27 cellular contexts compared by ENCODE assay signal in the genomic region with DNA sequence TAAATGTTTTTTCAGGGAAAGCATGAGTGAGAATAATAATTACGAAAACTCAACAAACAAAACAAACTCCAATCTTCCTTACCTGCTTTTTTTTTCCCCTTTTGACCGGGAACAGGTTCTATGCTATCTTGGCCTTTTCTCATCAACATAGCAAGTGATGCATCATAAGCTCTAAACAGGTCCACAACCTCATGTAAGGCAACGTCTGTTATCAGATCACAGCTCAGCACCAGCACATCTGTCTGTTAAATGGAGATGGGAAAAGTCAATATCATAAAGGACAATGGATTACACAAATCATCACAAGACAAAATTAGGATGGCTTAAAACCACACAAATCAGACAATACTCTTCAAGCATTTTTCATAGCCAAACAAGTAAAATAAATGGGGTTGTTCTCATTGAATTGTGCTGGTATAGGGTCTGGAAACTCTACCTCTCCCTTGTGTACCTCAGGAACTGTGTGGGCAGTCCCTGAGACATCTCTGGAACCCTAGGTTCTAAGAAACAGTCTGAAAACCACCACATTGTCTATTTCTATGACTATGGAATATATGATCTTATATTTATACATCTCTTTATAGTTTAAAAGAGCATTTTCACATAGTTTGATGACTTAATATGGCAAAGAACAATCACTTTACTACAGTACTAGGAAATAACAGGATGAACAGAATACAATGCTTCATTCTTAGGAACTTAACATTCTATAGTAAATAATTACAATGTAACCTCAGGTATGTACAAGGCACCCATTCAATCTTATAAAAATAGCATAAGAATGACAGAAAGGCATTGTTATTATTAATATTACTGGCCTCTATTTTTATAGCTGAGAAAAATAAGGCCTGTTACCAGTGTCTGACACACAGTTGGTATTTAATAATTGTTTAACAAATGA. TPM values are rescaled to one million over a fixed set of nuclear protein-coding genes. Genes with fewer than 3 reads are reported as not detected.
DNase-seq lines count a peak whose midpoint lies in the region; ATAC-seq and TF ChIP-seq lines count a peak whose summit lies in the region.
"Had no signal": no experiment of that assay in that cellular context is flagged by ENCODE, and none has a peak within 500 bp of the region (broad histone marks: within the 10 kb centered on the region; RNA-seq: fewer than 3 reads in every experiment).

No MANE protein-coding gene starts in this region.

- H3K4me1 ChIP-seq in SK-N-SH (ENCODE audit: control insufficient read depth in 1 of 2, insufficient read depth in 2 of 2, low read depth in 1 of 2, low read length in 1 of 2), result peaks cover 0 to 9% of the 10 kb centered on the region in 2 experiments; a peak in 2 of 4 replicates
- H3K4me1 ChIP-seq in naive thymus-derived CD4-positive, alpha-beta T cell (ENCODE audit: control insufficient read depth in 2 of 2, insufficient read depth in 2 of 2, low read length in 2 of 2), result no peaks in the 10 kb centered on the region

- no peak overlapping the region for H3K4me2 ChIP-seq in SK-N-SH
- H3K4me2 ChIP-seq: BLaER1, GM23338 had no signal

- H3K36me3 Mint-ChIP-seq in activated naive CD8-positive, alpha-beta T cell, result peaks cover 16% of the 10 kb centered on the region
- H3K36me3 Mint-ChIP-seq in naive thymus-derived CD4-positive, alpha-beta T cell, result peaks cover 0 to 26% (median 15%) of the 10 kb centered on the region in 5 donors

- H3K79me2 ChIP-seq in SK-N-SH (ENCODE audit: insufficient read depth), result 0 out of 2 replicates have a peak, but pooled peaks cover 4% of the 10 kb centered on the region

- peak overlapping the region; percentile 7 to 37; a peak in 2 of 4 replicates for H3K27ac ChIP-seq in SK-N-SH (ENCODE audit: low read depth in 2 of 2, low read length in 1 of 2)
- no peak overlapping the region for H3K27ac ChIP-seq in naive thymus-derived CD4-positive, alpha-beta T cell (ENCODE audit: low read depth, low read length)
- H3K27ac ChIP-seq: ascending aorta, BLaER1, epithelial cell of prostate, heart right ventricle, upper lobe of left lung had no signal

- TF ChIP-seq EP300 in SK-N-SH (IDR thresholded peaks at IDR 0.05; ENCODE audit: borderline replicate concordance in 1 of 2, low read depth in 1 of 2, low read length in 1 of 2), result no peak

- peaks cover 10% of the 10 kb centered on the region for H3K4me1 Mint-ChIP-seq in activated naive CD8-positive, alpha-beta T cell (ENCODE audit: low read depth)
- H3K4me1 Mint-ChIP-seq in naive thymus-derived CD4-positive, alpha-beta T cell, result peaks cover 0 to 8% (median 2%) of the 10 kb centered on the region in 7 donors
- H3K4me1 Mint-ChIP-seq: central memory CD8-positive, alpha-beta T cell; GM23338; WTC11 had no signal

- peaks cover 11% of the 10 kb centered on the region for H3F3A ChIP-seq in SK-N-SH (replicated peaks; ENCODE audit: insufficient read depth)

- ATAC-seq in SK-N-SH treated with all-trans-retinoic acid at 6 μM for 48 hours, result no peak
- ATAC-seq in naive thymus-derived CD4-positive, alpha-beta T cell, result no peak
- ATAC-seq: activated CD8-positive, alpha-beta memory T cell treated with anti-CD3 and anti-CD28 coated beads, Interleukin-2, amount 10 ng/mL, durations not matched to agents 7 days and 5 days; GM23338; heart right ventricle; left cardiac atrium; WTC11 had no signal

- TF ChIP-seq RAD21 in SK-N-SH (IDR thresholded peaks at IDR 0.05; ENCODE audit: low read length), result no peak

- no peaks in the 10 kb centered on the region for H3K9me2 ChIP-seq in SK-N-SH

- WGBS in SK-N-SH (ENCODE audit: low lambda C conversion rate), result 80% methylated on average over 3 of the region's 3 CpGs

- no peaks in the 10 kb centered on the region for H3K9me3 ChIP-seq in SK-N-SH
- no peaks in the 10 kb centered on the region for H3K9me3 ChIP-seq in naive thymus-derived CD4-positive, alpha-beta T cell (ENCODE audit: control insufficient read depth in 2 of 3, low read length in 3 of 3)
- H3K9me3 ChIP-seq: ascending aorta, BLaER1, Caco-2, heart right ventricle, upper lobe of left lung had no signal

- H4K20me1 ChIP-seq in SK-N-SH (ENCODE audit: insufficient read depth), result no peaks in the 10 kb centered on the region
- H4K20me1 ChIP-seq: BLaER1 had no signal

- no peak overlapping the region for H3K4me3 ChIP-seq in SK-N-SH (ENCODE audit: low read depth in 2 of 2, low read length in 1 of 2)
- no peak overlapping the region for H3K4me3 ChIP-seq in naive thymus-derived CD4-positive, alpha-beta T cell (ENCODE audit: low read length)
- H3K4me3 ChIP-seq: ascending aorta, BLaER1, GM23338, heart right ventricle, upper lobe of left lung had no signal

- peak; percentile 47 for DNase-seq in SK-N-SH
- peak; percentile 25 for DNase-seq in stimulated activated CD4-positive, alpha-beta T cell treated with anti-CD3 and anti-CD28 coated beads, Interleukin-15, amount 100 ng/mL, for 24 hours
- no peak for DNase-seq in stimulated activated CD4-positive, alpha-beta T cell treated with anti-CD3 and anti-CD28 coated beads, Interleukin-12 subunit alpha, Interleukin-12 subunit beta, amount 100 ng/mL, for 4 hours
- DNase-seq in NCI-H2081 treated with DMSO at 0.1 percent for 48 hours (lab: John Stamatoyannopoulos, UW), result no peak
- DNase-seq in naive thymus-derived CD4-positive, alpha-beta T cell, result no peak
- DNase-seq in NCI-H1105 treated with DMSO at 0.1 percent for 48 hours (lab: John Stamatoyannopoulos, UW), result no peak
- DNase-seq: ACHN; activated CD8-positive, alpha-beta memory T cell treated with anti-CD3 and anti-CD28 coated beads, Interleukin-2, amount 10 ng/mL, durations not matched to agents 7 days and 5 days; Caco-2; heart right ventricle; Kasumi-1; left cardiac atrium; mesendoderm; NCI-H2107; NCI-H510A; nucleus accumbens; RPMI8226; T1000; upper lobe of left lung had no signal

- H3K27me3 Mint-ChIP-seq in activated naive CD8-positive, alpha-beta T cell, result no peaks in the 10 kb centered on the region
- no peaks in the 10 kb centered on the region for H3K27me3 Mint-ChIP-seq in naive thymus-derived CD4-positive, alpha-beta T cell
- H3K27me3 Mint-ChIP-seq: activated CD8-positive, alpha-beta memory T cell treated with anti-CD3 and anti-CD28 coated beads, Interleukin-2, amount 10 ng/mL, durations not matched to agents 7 days and 5 days; central memory CD8-positive, alpha-beta T cell had no signal

- CTCF ChIA-PET in SK-N-SH (lab: Yijun Ruan, JAX), result no interaction called here
- CTCF ChIA-PET in naive thymus-derived CD4-positive, alpha-beta T cell (lab: Charles Lee), result no interaction called here

- no peaks in the 10 kb centered on the region for H3K36me3 ChIP-seq in SK-N-SH (replicated peaks in 1 of 2; ENCODE audit: control insufficient read depth in 1 of 2, insufficient read depth in 2 of 2, low read length in 1 of 2)
- peaks cover 0 to 6% (median 3%) of the 10 kb centered on the region in 3 experiments for H3K36me3 ChIP-seq in naive thymus-derived CD4-positive, alpha-beta T cell (ENCODE audit: control insufficient read depth in 2 of 3, insufficient read depth in 3 of 3, low read length in 3 of 3)

- H2AFZ ChIP-seq in SK-N-SH (ENCODE audit: low read depth), result no peak overlapping the region
- H2AFZ ChIP-seq: GM23338 had no signal

- no peak overlapping the region for H3K9ac ChIP-seq in SK-N-SH
- H3K9ac ChIP-seq: BLaER1 had no signal

- peak overlapping the region; percentile 24 for H3K27ac Mint-ChIP-seq in activated naive CD8-positive, alpha-beta T cell
- H3K27ac Mint-ChIP-seq in naive thymus-derived CD4-positive, alpha-beta T cell, result peak overlapping the region in 2 of 9 donors; percentile 15 to 42
- H3K27ac Mint-ChIP-seq: activated CD8-positive, alpha-beta memory T cell treated with anti-CD3 and anti-CD28 coated beads, Interleukin-2, amount 10 ng/mL, durations not matched to agents 7 days and 5 days; GM23338; WTC11 had no signal

- H3K9me3 Mint-ChIP-seq in activated naive CD8-positive, alpha-beta T cell (ENCODE audit: low read depth), result no peaks in the 10 kb centered on the region
- H3K9me3 Mint-ChIP-seq in naive thymus-derived CD4-positive, alpha-beta T cell, result no peaks in the 10 kb centered on the region
- H3K9me3 Mint-ChIP-seq: central memory CD8-positive, alpha-beta T cell; GM23338; WTC11 had no signal

- H3K4me3 Mint-ChIP-seq in activated naive CD8-positive, alpha-beta T cell, result no peak overlapping the region
- H3K4me3 Mint-ChIP-seq in naive thymus-derived CD4-positive, alpha-beta T cell, result no peak overlapping the region
- H3K4me3 Mint-ChIP-seq: activated CD8-positive, alpha-beta memory T cell treated with anti-CD3 and anti-CD28 coated beads, Interleukin-2, amount 10 ng/mL, durations not matched to agents 7 days and 5 days; central memory CD8-positive, alpha-beta T cell; GM23338; WTC11 had no signal

- intact Hi-C loops in naive thymus-derived CD4-positive, alpha-beta T cell (cut with micrococcal nuclease), result no loop called here

- no peaks in the 10 kb centered on the region for H3K27me3 ChIP-seq in SK-N-SH (ENCODE audit: insufficient read depth)
- no peaks in the 10 kb centered on the region for H3K27me3 ChIP-seq in naive thymus-derived CD4-positive, alpha-beta T cell (ENCODE audit: control insufficient read depth in 2 of 2, insufficient read depth in 2 of 2, low read length in 2 of 2)
- H3K27me3 ChIP-seq: ascending aorta, BLaER1, heart right ventricle, upper lobe of left lung had no signal

- no peak for TF ChIP-seq CTCF in SK-N-SH (IDR thresholded peaks at IDR 0.05)

- POLR2A ChIA-PET in SK-N-SH (lab: Yijun Ruan, JAX), result no interaction called here
- POLR2A ChIA-PET in naive thymus-derived CD4-positive, alpha-beta T cell (lab: Charles Lee), result no interaction called here

TF ChIP-seq in SK-N-SH, 30 proteins besides CTCF, POLR2A, EP300 and RAD21:
- peak; percentile 80 for TF ChIP-seq GATA2 (CRISPR knock-in tag; IDR thresholded peaks at IDR 0.05)
- TF ChIP-seq TCF12 (IDR thresholded peaks at IDR 0.05), result no peak

TF ChIP-seq in SK-N-SH treated with all-trans-retinoic acid at 6 μM for 48 hours, 23 proteins besides CTCF, POLR2A, EP300 and RAD21 (continues in another document):
- TF ChIP-seq ESRRG (CRISPR knock-in tag; IDR thresholded peaks at IDR 0.05), result no peak
- no peak for TF ChIP-seq GLIS3 (CRISPR knock-in tag; IDR thresholded peaks at IDR 0.05)
- TF ChIP-seq ZC3H10 (CRISPR knock-in tag; IDR thresholded peaks at IDR 0.05), result no peak

RNA-seq across cellular contexts. Expression of a gene that starts 44.7 kb away (rescaled TPM):
- 21.3 and 24.8 TPM in 2 replicates for polyA plus RNA-seq in SK-N-SH (2012; rRNA removed)
- polyA plus RNA-seq in SK-N-SH (2012; cell fraction: cytosol; rRNA removed), result 29.3 and 31.5 TPM in 2 replicates
- 11.6 and 15.9 TPM in 2 replicates for polyA plus RNA-seq in SK-N-SH (2012; cell fraction: nucleus; rRNA removed)
- 10 to 100 TPM; 13.0 to 29.0 (median 17.8) TPM for total RNA-seq in naive thymus-derived CD4-positive, alpha-beta T cell
- 10 to 100 TPM; 19.4 to 32.0 TPM for polyA plus RNA-seq in naive thymus-derived CD4-positive, alpha-beta T cell

Comparison
In these comparisons a context has a peak if more than half of its experiments do, and no peak if none do; other contexts are left out.
1. DNase-seq: peak in SK-N-SH (single experiment) and stimulated activated CD4-positive, alpha-beta T cell treated with anti-CD3 and anti-CD28 coated beads, Interleukin-15, amount 100 ng/mL, for 24 hours (single experiment); none in stimulated activated CD4-positive, alpha-beta T cell treated with anti-CD3 and anti-CD28 coated beads, Interleukin-12 subunit alpha, Interleukin-12 subunit beta, amount 100 ng/mL, for 4 hours (single experiment), NCI-H2081 treated with DMSO at 0.1 percent for 48 hours (single experiment), naive thymus-derived CD4-positive, alpha-beta T cell (0 of 9) and NCI-H1105 treated with DMSO at 0.1 percent for 48 hours (single experiment).